1 cellular context compared by ENCODE assay signal in the genomic region with DNA sequence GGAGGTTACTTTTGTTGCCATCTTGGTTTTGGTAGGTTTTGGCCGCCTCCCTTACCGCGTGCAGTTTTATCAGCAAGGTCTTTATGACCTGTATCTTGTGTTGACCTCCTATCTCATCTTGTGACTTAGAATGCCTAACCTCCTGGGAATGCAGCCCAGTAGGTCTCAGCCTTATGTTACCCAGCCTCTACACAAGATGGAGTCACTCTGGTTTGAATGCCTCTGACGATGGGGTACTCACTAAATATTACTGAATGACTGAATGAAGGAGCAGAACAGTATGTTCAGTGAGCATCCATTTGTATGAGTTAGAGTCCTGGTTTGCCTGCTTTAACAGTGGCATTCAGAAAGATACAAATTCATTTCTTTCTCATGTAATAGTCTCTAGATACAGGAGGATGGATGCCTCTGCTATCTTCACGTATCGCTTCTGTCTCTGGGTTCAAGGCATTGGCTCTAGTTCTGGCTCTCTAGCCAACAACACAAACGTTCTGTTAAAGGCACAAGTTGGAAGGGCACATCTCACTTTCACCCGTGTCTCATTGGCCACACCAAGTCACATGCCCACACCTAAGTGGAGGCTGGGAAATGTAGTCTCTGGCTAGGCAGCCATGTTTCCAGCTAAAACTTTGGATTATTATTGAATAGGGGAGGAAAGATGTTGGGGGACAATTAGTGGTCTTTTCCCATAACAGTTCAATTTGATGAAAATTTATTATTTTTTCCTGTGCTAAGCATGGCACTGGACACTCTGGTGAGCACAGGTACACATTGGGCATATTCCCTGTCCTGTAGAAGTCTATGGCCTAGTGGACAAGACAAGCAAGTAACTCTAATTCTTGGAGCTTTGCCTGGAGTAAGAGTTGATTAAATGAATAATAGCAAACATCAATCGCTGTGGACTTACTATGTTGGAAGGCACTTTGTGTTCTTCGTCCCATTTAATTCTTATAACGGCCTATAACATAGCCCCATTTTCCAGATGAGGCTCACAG.
TF ChIP-seq lines count a peak whose summit lies in the region.

No MANE protein-coding gene starts in this region.

TF ChIP-seq in HepG2, 621 proteins besides CTCF, POLR2A, EP300 and RAD21 (continued from another document):
- no peak for TF ChIP-seq ZNF563 (CRISPR knock-in tag; IDR thresholded peaks at IDR 0.05)
- TF ChIP-seq ZNF749 (CRISPR knock-in tag; IDR thresholded peaks at IDR 0.05; ENCODE audit: borderline replicate concordance) = no peak
- TF ChIP-seq THAP11 (CRISPR knock-in tag; IDR thresholded peaks at IDR 0.05) = peak; percentile 94
- TF ChIP-seq, protein P1, sequence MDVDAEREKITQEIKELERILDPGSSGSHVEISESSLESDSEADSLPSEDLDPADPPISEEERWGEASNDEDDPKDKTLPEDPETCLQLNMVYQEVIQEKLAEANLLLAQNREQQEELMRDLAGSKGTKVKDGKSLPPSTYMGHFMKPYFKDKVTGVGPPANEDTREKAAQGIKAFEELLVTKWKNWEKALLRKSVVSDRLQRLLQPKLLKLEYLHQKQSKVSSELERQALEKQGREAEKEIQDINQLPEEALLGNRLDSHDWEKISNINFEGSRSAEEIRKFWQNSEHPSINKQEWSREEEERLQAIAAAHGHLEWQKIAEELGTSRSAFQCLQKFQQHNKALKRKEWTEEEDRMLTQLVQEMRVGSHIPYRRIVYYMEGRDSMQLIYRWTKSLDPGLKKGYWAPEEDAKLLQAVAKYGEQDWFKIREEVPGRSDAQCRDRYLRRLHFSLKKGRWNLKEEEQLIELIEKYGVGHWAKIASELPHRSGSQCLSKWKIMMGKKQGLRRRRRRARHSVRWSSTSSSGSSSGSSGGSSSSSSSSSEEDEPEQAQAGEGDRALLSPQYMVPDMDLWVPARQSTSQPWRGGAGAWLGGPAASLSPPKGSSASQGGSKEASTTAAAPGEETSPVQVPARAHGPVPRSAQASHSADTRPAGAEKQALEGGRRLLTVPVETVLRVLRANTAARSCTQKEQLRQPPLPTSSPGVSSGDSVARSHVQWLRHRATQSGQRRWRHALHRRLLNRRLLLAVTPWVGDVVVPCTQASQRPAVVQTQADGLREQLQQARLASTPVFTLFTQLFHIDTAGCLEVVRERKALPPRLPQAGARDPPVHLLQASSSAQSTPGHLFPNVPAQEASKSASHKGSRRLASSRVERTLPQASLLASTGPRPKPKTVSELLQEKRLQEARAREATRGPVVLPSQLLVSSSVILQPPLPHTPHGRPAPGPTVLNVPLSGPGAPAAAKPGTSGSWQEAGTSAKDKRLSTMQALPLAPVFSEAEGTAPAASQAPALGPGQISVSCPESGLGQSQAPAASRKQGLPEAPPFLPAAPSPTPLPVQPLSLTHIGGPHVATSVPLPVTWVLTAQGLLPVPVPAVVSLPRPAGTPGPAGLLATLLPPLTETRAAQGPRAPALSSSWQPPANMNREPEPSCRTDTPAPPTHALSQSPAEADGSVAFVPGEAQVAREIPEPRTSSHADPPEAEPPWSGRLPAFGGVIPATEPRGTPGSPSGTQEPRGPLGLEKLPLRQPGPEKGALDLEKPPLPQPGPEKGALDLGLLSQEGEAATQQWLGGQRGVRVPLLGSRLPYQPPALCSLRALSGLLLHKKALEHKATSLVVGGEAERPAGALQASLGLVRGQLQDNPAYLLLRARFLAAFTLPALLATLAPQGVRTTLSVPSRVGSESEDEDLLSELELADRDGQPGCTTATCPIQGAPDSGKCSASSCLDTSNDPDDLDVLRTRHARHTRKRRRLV (CRISPR knock-in tag; IDR thresholded peaks at IDR 0.05) = no peak
- no peak for TF ChIP-seq ZNF703 (CRISPR knock-in tag; IDR thresholded peaks at IDR 0.05; ENCODE audit: borderline replicate concordance)
- TF ChIP-seq ZNF496 (CRISPR knock-in tag; IDR thresholded peaks at IDR 0.05; ENCODE audit: insufficient replicate concordance) = no peak
- no peak for TF ChIP-seq RFXAP (CRISPR knock-in tag; IDR thresholded peaks at IDR 0.05; ENCODE audit: borderline replicate concordance)
- no peak for TF ChIP-seq ZNF253 (CRISPR knock-in tag; IDR thresholded peaks at IDR 0.05; ENCODE audit: borderline replicate concordance)
- TF ChIP-seq, protein P2, sequence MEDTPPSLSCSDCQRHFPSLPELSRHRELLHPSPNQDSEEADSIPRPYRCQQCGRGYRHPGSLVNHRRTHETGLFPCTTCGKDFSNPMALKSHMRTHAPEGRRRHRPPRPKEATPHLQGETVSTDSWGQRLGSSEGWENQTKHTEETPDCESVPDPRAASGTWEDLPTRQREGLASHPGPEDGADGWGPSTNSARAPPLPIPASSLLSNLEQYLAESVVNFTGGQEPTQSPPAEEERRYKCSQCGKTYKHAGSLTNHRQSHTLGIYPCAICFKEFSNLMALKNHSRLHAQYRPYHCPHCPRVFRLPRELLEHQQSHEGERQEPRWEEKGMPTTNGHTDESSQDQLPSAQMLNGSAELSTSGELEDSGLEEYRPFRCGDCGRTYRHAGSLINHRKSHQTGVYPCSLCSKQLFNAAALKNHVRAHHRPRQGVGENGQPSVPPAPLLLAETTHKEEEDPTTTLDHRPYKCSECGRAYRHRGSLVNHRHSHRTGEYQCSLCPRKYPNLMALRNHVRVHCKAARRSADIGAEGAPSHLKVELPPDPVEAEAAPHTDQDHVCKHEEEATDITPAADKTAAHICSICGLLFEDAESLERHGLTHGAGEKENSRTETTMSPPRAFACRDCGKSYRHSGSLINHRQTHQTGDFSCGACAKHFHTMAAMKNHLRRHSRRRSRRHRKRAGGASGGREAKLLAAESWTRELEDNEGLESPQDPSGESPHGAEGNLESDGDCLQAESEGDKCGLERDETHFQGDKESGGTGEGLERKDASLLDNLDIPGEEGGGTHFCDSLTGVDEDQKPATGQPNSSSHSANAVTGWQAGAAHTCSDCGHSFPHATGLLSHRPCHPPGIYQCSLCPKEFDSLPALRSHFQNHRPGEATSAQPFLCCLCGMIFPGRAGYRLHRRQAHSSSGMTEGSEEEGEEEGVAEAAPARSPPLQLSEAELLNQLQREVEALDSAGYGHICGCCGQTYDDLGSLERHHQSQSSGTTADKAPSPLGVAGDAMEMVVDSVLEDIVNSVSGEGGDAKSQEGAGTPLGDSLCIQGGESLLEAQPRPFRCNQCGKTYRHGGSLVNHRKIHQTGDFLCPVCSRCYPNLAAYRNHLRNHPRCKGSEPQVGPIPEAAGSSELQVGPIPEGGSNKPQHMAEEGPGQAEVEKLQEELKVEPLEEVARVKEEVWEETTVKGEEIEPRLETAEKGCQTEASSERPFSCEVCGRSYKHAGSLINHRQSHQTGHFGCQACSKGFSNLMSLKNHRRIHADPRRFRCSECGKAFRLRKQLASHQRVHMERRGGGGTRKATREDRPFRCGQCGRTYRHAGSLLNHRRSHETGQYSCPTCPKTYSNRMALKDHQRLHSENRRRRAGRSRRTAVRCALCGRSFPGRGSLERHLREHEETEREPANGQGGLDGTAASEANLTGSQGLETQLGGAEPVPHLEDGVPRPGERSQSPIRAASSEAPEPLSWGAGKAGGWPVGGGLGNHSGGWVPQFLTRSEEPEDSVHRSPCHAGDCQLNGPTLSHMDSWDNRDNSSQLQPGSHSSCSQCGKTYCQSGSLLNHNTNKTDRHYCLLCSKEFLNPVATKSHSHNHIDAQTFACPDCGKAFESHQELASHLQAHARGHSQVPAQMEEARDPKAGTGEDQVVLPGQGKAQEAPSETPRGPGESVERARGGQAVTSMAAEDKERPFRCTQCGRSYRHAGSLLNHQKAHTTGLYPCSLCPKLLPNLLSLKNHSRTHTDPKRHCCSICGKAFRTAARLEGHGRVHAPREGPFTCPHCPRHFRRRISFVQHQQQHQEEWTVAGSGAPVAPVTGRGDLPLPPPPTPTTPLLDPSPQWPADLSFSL (CRISPR knock-in tag; IDR thresholded peaks at IDR 0.05) = no peak
- no peak for TF ChIP-seq ZNF224 (CRISPR knock-in tag; IDR thresholded peaks at IDR 0.05)
- TF ChIP-seq ZNF619 (CRISPR knock-in tag; IDR thresholded peaks at IDR 0.05) = no peak
- TF ChIP-seq, protein P3, sequence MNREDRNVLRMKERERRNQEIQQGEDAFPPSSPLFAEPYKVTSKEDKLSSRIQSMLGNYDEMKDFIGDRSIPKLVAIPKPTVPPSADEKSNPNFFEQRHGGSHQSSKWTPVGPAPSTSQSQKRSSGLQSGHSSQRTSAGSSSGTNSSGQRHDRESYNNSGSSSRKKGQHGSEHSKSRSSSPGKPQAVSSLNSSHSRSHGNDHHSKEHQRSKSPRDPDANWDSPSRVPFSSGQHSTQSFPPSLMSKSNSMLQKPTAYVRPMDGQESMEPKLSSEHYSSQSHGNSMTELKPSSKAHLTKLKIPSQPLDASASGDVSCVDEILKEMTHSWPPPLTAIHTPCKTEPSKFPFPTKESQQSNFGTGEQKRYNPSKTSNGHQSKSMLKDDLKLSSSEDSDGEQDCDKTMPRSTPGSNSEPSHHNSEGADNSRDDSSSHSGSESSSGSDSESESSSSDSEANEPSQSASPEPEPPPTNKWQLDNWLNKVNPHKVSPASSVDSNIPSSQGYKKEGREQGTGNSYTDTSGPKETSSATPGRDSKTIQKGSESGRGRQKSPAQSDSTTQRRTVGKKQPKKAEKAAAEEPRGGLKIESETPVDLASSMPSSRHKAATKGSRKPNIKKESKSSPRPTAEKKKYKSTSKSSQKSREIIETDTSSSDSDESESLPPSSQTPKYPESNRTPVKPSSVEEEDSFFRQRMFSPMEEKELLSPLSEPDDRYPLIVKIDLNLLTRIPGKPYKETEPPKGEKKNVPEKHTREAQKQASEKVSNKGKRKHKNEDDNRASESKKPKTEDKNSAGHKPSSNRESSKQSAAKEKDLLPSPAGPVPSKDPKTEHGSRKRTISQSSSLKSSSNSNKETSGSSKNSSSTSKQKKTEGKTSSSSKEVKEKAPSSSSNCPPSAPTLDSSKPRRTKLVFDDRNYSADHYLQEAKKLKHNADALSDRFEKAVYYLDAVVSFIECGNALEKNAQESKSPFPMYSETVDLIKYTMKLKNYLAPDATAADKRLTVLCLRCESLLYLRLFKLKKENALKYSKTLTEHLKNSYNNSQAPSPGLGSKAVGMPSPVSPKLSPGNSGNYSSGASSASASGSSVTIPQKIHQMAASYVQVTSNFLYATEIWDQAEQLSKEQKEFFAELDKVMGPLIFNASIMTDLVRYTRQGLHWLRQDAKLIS (CRISPR knock-in tag; IDR thresholded peaks at IDR 0.05) = no peak
- no peak for TF ChIP-seq GATAD2A (CRISPR knock-in tag; IDR thresholded peaks at IDR 0.05)
